Comparison of ENCODE assay signal across 13 cellular contexts in genomic region chr3:143139786-143140185, GRCh38. TPM values are rescaled to one million over a fixed set of nuclear protein-coding genes. Genes with fewer than 3 reads are reported as not detected.
A peak's percentile ranks its signal among the peaks of the same experiment; 100 is the strongest.
DNase-seq lines count a peak whose midpoint lies in the region; ATAC-seq and TF ChIP-seq lines count a peak whose summit lies in the region.
"Had no signal": no experiment of that assay in that cellular context is flagged by ENCODE, and none has a peak within 500 bp of the region (broad histone marks: within the 10 kb centered on the region; RNA-seq: fewer than 3 reads in every experiment).

No MANE protein-coding gene starts in this region.

- BruUV-seq in A673 (replicated peaks; lab: Mats Ljungman, UMichigan): no TSS peak

- POLR2A ChIA-PET in A673 (lab: Charles Lee; ENCODE audit: low non-redundant PET): no interaction called here

- no peaks in the 10 kb centered on the region for H3K27me3 ChIP-seq in RWPE2 (ENCODE audit: insufficient read depth, poor library complexity, severe bottlenecking)
- H3K27me3 ChIP-seq in mesendoderm (ENCODE audit: insufficient read depth, low read length, poor library complexity): no peaks in the 10 kb centered on the region
- no peaks in the 10 kb centered on the region for H3K27me3 ChIP-seq in A673 (replicated peaks; ENCODE audit: insufficient read depth, low read depth, low read length, poor library complexity)
- no peaks in the 10 kb centered on the region for H3K27me3 ChIP-seq in H9 (ENCODE audit: insufficient read depth, low read length)
- H3K27me3 ChIP-seq: adrenal gland had no signal

- no peak overlapping the region for H3K9ac ChIP-seq in mesendoderm (ENCODE audit: low read length)
- H3K9ac ChIP-seq in H9 (ENCODE audit: extremely low read depth, insufficient read length, low read length): no peak overlapping the region

- no peaks in the 10 kb centered on the region for H4K20me1 ChIP-seq in H9 (ENCODE audit: control insufficient read depth, insufficient read depth, insufficient read length)

- intact Hi-C loops in A673 (cut with micrococcal nuclease; ENCODE audit: unreplicated experiment): no loop called here

- no peak overlapping the region for H3K14ac ChIP-seq in H9 (ENCODE audit: insufficient read depth, low read length)

- H2AK5ac ChIP-seq in mesendoderm (ENCODE audit: low read length) (no peak overlapping the region), H9 (ENCODE audit: insufficient read length, low read length) (no peak overlapping the region)

- DNase-seq in EH (ENCODE audit: low read depth): peak; percentile 61
- DNase-seq in RWPE2 (ENCODE audit: low spot score): no peak
- peak; percentile 80 for DNase-seq in fibroblast of pulmonary artery (ENCODE audit: low read depth)
- DNase-seq in mesendoderm: peak; percentile 33
- no peak for DNase-seq in A673 (ENCODE audit: low spot score)
- DNase-seq in H9: no peak
- DNase-seq: activated CD4-positive, CD25-positive, alpha-beta regulatory T cell; dorsolateral prefrontal cortex; head of caudate nucleus had no signal

- no peak overlapping the region for H2BK15ac ChIP-seq in mesendoderm (replicated peaks; ENCODE audit: low read depth)
- H2BK15ac ChIP-seq in H9 (ENCODE audit: low read depth, low read length): no peak overlapping the region

- H4K8ac ChIP-seq in mesendoderm (ENCODE audit: low read depth, low read length): no peak overlapping the region
- H4K8ac ChIP-seq in H9 (replicated peaks; ENCODE audit: insufficient read length, low read depth, low read length): no peak overlapping the region

- no peak overlapping the region for H3K56ac ChIP-seq in mesendoderm (ENCODE audit: low read length)
- H3K56ac ChIP-seq in H9 (ENCODE audit: insufficient read length, low read depth, low read length): no peak overlapping the region

- no peak overlapping the region for H4K91ac ChIP-seq in H9 (ENCODE audit: insufficient read length, low read depth, low read length)

- no peaks in the 10 kb centered on the region for H3K23me2 ChIP-seq in H9 (ENCODE audit: insufficient read length, low read depth, low read length, poor library complexity, severe bottlenecking)

- H3K27ac Mint-ChIP-seq in H9: no peak overlapping the region

- no peaks in the 10 kb centered on the region; a peak in 1 of 7 replicates for H3K36me3 Mint-ChIP-seq in H9 (ENCODE audit: insufficient read depth in 1 of 3, low read depth in 3 of 3)

- TF ChIP-seq CTCF in RWPE2 (IDR thresholded peaks at IDR 0.05; ENCODE audit: poor library complexity, severe bottlenecking) (no peak), fibroblast of pulmonary artery (IDR thresholded peaks at IDR 0.05; ENCODE audit: low read length, missing control alignments) (no peak), A673 (conservative IDR thresholded peaks at IDR 0.05; ENCODE audit: low read depth, low read length) (no peak), H9 (conservative IDR thresholded peaks at IDR 0.05) (no peak)

- H3K79me2 ChIP-seq in mesendoderm (ENCODE audit: control insufficient read depth, insufficient read depth, low read length): no peaks in the 10 kb centered on the region
- H3K79me2 ChIP-seq in H9 (ENCODE audit: insufficient read depth, low read length): no peaks in the 10 kb centered on the region

- peaks cover 9 to 16% of the 10 kb centered on the region in 2 experiments for H3K4me1 Mint-ChIP-seq in H9

- H3T11ph ChIP-seq in H9 (ENCODE audit: low read length): no peak overlapping the region

- H3K4me1 ChIP-seq in RWPE2 (ENCODE audit: insufficient read depth, poor library complexity, severe bottlenecking): peaks cover 20% of the 10 kb centered on the region
- no peaks in the 10 kb centered on the region for H3K4me1 ChIP-seq in mesendoderm (ENCODE audit: control insufficient read depth, low read depth, low read length)
- peaks cover 4% of the 10 kb centered on the region for H3K4me1 ChIP-seq in A673 (ENCODE audit: insufficient read depth, low read length, poor library complexity, severe bottlenecking)
- H3K4me1 ChIP-seq in H9 (ENCODE audit: insufficient read depth, low read length): peaks cover 4% of the 10 kb centered on the region; the same call in 1 of the 2 replicates
- H3K4me1 ChIP-seq: adrenal gland had no signal

- no peak overlapping the region for H2BK12ac ChIP-seq in H9 (ENCODE audit: insufficient read length, low read depth, low read length)

- H3K4me3 Mint-ChIP-seq in H9: no peak overlapping the region

- CTCF ChIA-PET in A673 (lab: Charles Lee): interaction anchor here (0.5 kb wide), 1 partner anchor 834 kb away, joined by 3 read pairs; no protein-coding TSS in a partner anchor

- no peak overlapping the region for H3K18ac ChIP-seq in mesendoderm (ENCODE audit: low read length)
- no peak overlapping the region for H3K18ac ChIP-seq in H9 (ENCODE audit: insufficient read length, low read depth, low read length)

- no peak overlapping the region for H2AFZ ChIP-seq in H9 (ENCODE audit: low read length)

- H4K5ac ChIP-seq in mesendoderm (ENCODE audit: low read length) (no peak overlapping the region), H9 (ENCODE audit: insufficient read length, low read depth, low read length) (no peak overlapping the region)

- no peak overlapping the region for H2BK20ac ChIP-seq in H9 (ENCODE audit: low read depth, low read length, poor library complexity, severe bottlenecking)

- no peak overlapping the region for H2BK5ac ChIP-seq in mesendoderm (ENCODE audit: low read length)
- no peak overlapping the region for H2BK5ac ChIP-seq in H9 (ENCODE audit: insufficient read length, low read length)

- no peaks in the 10 kb centered on the region for H3K9me3 Mint-ChIP-seq in H9

- H3K36me3 ChIP-seq in RWPE2 (ENCODE audit: low read depth) (no peaks in the 10 kb centered on the region), mesendoderm (ENCODE audit: control insufficient read depth, insufficient read depth, low read length) (no peaks in the 10 kb centered on the region), A673 (ENCODE audit: insufficient read depth, low read length, poor library complexity, severe bottlenecking) (no peaks in the 10 kb centered on the region)
- H3K36me3 ChIP-seq: adrenal gland had no signal

- H3K27ac ChIP-seq in RWPE2 (ENCODE audit: poor library complexity, severe bottlenecking) (peak overlapping the region; percentile 8), mesendoderm (ENCODE audit: low read depth, low read length) (no peak overlapping the region), A673 (ENCODE audit: low read depth, low read length, poor library complexity, severe bottlenecking) (no peak overlapping the region), H9 (ENCODE audit: insufficient read length, low read depth, low read length) (no peak overlapping the region)
- H3K27ac ChIP-seq: adrenal gland had no signal

- no CpG with 5 or more reads among the region's 7 CpGs for WGBS in mesendoderm (ENCODE audit: extremely low coverage, insufficient coverage, low lambda C conversion rate)
- WGBS in H9 (ENCODE audit: extremely low coverage, insufficient read length, low lambda C conversion rate): no CpG with 5 or more reads among the region's 7 CpGs

- H2BK120ac ChIP-seq in mesendoderm (ENCODE audit: low read depth, low read length) (no peak overlapping the region), H9 (ENCODE audit: low read depth, low read length, poor library complexity, severe bottlenecking) (no peak overlapping the region)

- H3K4me3 ChIP-seq in RWPE2 (ENCODE audit: severe bottlenecking) (no peak overlapping the region), fibroblast of pulmonary artery (replicated peaks; ENCODE audit: low read depth, low read length) (no peak overlapping the region), mesendoderm (ENCODE audit: low read length) (no peak overlapping the region), A673 (ENCODE audit: low read depth, low read length, poor library complexity, severe bottlenecking) (no peak overlapping the region)
- H3K4me3 ChIP-seq: adrenal gland, dorsolateral prefrontal cortex had no signal

- H3K4ac ChIP-seq in mesendoderm (ENCODE audit: low read depth, low read length): no peak overlapping the region
- H3K4ac ChIP-seq in H9 (ENCODE audit: low read depth, low read length): no peak overlapping the region

- ATAC-seq in RWPE2 (ENCODE audit: low read depth) (peak; percentile 74), GM21381 (IDR thresholded peaks at IDR 0.05; ENCODE audit: unreplicated experiment) (no peak), HG03196 (IDR thresholded peaks at IDR 0.05; ENCODE audit: unreplicated experiment) (no peak)
- ATAC-seq: left lobe of liver had no signal

- H3K4me2 ChIP-seq in mesendoderm (ENCODE audit: low read length) (no peak overlapping the region), H9 (ENCODE audit: insufficient read depth, insufficient read length, low read length) (no peak overlapping the region)

- no peaks in the 10 kb centered on the region for H3K27me3 Mint-ChIP-seq in H9 (ENCODE audit: low read depth)

- H3K23ac ChIP-seq in mesendoderm (ENCODE audit: low read length) (no peak overlapping the region), H9 (ENCODE audit: insufficient read length, low read depth, low read length) (no peak overlapping the region)

- H3K79me1 ChIP-seq in mesendoderm (ENCODE audit: low read length): no peaks in the 10 kb centered on the region
- H3K79me1 ChIP-seq in H9 (ENCODE audit: insufficient read depth, low read depth, low read length, poor library complexity, severe bottlenecking): no peaks in the 10 kb centered on the region

- H3K9me3 ChIP-seq in RWPE2 (ENCODE audit: severe bottlenecking) (no peaks in the 10 kb centered on the region), A673 (ENCODE audit: low read depth, low read length, poor library complexity, severe bottlenecking) (no peaks in the 10 kb centered on the region), H9 (ENCODE audit: control insufficient read depth, low read depth, low read length) (no peaks in the 10 kb centered on the region)
- H3K9me3 ChIP-seq: adrenal gland had no signal

RNA-seq across cellular contexts. Expression of gene CHST2, which starts 20.2 kb away (rescaled TPM):
- 25.6 TPM for polyA plus RNA-seq in mesendoderm (2013, experiment 1 of 2)
- 26.4 TPM for polyA plus RNA-seq in mesendoderm (2013, experiment 2 of 2)
- total RNA-seq in A673 (2021) (0.64 and 0.66 TPM in 2 replicates), H9 (2021) (5.8 and 6.3 TPM in 2 replicates)

Comparison
In these comparisons a context has a peak if more than half of its experiments do, and no peak if none do; other contexts are left out.
1. DNase-seq: peak in EH (single experiment), fibroblast of pulmonary artery (single experiment) and mesendoderm (single experiment); none in RWPE2 (single experiment), A673 (single experiment) and H9 (single experiment).